ENCODE assay signal across 2 cellular contexts in genomic region chr11:123173856-123174186, GRCh38.
TF ChIP-seq lines count a peak whose summit lies in the region.

No MANE protein-coding gene starts in this region.

TF ChIP-seq in IMR-90, 13 proteins besides CTCF, POLR2A, EP300 and RAD21:
- no peak for TF ChIP-seq CHD1 (IDR thresholded peaks at IDR 0.05; ENCODE audit: low read depth, low read length)

TF ChIP-seq in WTC11, 78 proteins besides CTCF, POLR2A, EP300 and RAD21 (continued from another document):
- TF ChIP-seq OVOL2 (CRISPR knock-in tag; IDR thresholded peaks at IDR 0.05; ENCODE audit: borderline replicate concordance) (no peak), ATF2 (CRISPR knock-in tag; IDR thresholded peaks at IDR 0.05; ENCODE audit: borderline replicate concordance, low read depth) (no peak), MAX (CRISPR knock-in tag; IDR thresholded peaks at IDR 0.05) (no peak), PRRX2 (CRISPR knock-in tag; IDR thresholded peaks at IDR 0.05) (no peak)
